In the genomic region with DNA sequence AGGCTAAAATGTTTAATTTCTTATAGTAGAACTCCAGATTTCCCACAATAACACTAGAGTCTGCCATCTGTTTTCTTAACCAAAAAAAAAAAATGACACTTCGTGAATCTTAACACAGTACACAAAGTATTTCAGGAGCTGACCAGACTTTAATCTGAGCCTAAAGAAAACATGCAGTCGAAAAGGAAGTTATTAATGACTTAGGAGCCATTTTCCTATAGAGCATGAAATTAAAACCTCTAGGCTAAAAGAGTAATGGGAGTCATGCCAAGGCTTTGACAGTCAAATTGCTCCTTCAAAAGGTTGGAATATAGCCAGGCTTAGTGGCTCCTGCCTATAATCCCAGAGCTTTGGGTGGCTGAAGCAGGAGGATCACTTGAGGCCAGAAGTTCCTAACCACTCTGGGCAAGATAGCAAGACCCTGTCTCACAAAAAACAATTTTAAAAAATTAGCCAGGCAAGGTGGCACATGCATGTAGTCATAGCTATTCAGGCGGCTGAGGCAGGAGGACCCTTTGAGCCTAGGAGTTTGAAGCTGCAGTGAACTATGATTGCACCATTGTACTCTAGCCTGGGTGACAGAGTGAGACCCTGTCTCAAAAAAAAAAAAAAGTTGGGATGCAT, we compare ENCODE assay signal across 1 cellular context.
TF ChIP-seq lines count a peak whose summit lies in the region.

No MANE protein-coding gene starts in this region.

TF ChIP-seq in liver, 16 proteins besides CTCF, POLR2A, EP300 and RAD21 (continued from another document):
- no peak for TF ChIP-seq EGR1 (IDR thresholded peaks at IDR 0.05; ENCODE audit: low read depth in 2 of 2)
- TF ChIP-seq, protein P1, sequence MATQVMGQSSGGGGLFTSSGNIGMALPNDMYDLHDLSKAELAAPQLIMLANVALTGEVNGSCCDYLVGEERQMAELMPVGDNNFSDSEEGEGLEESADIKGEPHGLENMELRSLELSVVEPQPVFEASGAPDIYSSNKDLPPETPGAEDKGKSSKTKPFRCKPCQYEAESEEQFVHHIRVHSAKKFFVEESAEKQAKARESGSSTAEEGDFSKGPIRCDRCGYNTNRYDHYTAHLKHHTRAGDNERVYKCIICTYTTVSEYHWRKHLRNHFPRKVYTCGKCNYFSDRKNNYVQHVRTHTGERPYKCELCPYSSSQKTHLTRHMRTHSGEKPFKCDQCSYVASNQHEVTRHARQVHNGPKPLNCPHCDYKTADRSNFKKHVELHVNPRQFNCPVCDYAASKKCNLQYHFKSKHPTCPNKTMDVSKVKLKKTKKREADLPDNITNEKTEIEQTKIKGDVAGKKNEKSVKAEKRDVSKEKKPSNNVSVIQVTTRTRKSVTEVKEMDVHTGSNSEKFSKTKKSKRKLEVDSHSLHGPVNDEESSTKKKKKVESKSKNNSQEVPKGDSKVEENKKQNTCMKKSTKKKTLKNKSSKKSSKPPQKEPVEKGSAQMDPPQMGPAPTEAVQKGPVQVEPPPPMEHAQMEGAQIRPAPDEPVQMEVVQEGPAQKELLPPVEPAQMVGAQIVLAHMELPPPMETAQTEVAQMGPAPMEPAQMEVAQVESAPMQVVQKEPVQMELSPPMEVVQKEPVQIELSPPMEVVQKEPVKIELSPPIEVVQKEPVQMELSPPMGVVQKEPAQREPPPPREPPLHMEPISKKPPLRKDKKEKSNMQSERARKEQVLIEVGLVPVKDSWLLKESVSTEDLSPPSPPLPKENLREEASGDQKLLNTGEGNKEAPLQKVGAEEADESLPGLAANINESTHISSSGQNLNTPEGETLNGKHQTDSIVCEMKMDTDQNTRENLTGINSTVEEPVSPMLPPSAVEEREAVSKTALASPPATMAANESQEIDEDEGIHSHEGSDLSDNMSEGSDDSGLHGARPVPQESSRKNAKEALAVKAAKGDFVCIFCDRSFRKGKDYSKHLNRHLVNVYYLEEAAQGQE (IDR thresholded peaks at IDR 0.05): no peak
